In the genomic region with DNA sequence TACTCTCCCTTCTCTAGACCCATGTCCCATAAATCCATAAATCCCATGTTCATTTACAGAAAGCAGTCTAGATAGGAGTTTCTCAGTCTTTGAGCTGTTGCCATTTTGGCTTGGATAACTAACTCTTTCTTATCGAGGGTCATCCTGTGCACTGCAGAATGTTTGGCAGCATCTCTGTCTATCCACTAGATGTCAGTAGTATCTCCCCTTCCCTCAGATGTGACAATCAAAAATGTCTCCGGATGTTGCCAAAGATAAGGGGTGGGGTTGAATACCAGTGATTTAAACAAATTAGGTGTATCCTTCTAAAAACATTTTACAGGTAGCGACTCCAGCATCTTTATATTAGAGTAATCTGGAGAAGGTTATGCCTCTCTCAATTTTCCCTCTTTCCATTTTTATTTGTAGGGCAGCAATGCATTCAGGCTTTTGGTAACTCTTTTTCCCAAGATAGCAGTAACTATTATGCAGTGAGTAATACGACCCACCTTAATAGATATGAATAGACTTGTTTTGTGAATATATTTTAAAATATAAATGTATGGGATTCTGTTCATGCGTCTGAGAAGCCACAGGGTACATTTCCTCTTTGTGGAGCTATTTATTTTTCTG, we compare ENCODE assay signal across 8 cellular contexts.
DNase-seq lines count a peak whose midpoint lies in the region; ATAC-seq and TF ChIP-seq lines count a peak whose summit lies in the region.

No MANE protein-coding gene starts in this region.

- H3K27me3 ChIP-seq in BJ (ENCODE audit: control insufficient read depth, insufficient read depth, low read length), result no peaks in the 10 kb centered on the region

- H3K36me3 ChIP-seq in BJ (ENCODE audit: control insufficient read depth, insufficient read depth, low read length), result no peaks in the 10 kb centered on the region

- H3K4me3 ChIP-seq in BJ (ENCODE audit: low read depth, low read length), result no peak overlapping the region
- H3K4me3 ChIP-seq in cardiac fibroblast (replicated peaks in 1 of 2; ENCODE audit: low read depth in 2 of 2, low read length in 2 of 2), result no peak overlapping the region

- peak; percentile 90 for ATAC-seq in GM18909 (IDR thresholded peaks at IDR 0.05; ENCODE audit: poor library complexity, unreplicated experiment)
- ATAC-seq in HG03354 (IDR thresholded peaks at IDR 0.05; ENCODE audit: poor library complexity, severe bottlenecking, unreplicated experiment), result peak; percentile 89

- no peak overlapping the region for H3K4me3 Mint-ChIP-seq in neural crest cell
- H3K4me3 Mint-ChIP-seq in activated T-helper 1 cell treated with anti-CD3 and anti-CD28 coated beads, Interleukin-12 subunit alpha, Interleukin-12 subunit beta, Interleukin-2, Interleukin-4 antibody, amounts not matched to agents 30 ng/mL and 10 ng/mL and 1 ng/mL, durations not matched to agents 14 hours and 24 hours and 36 hours, result no peak overlapping the region

- no peaks in the 10 kb centered on the region for H3K4me1 Mint-ChIP-seq in neural crest cell
- H3K4me1 Mint-ChIP-seq in activated T-helper 1 cell treated with anti-CD3 and anti-CD28 coated beads, Interleukin-12 subunit alpha, Interleukin-12 subunit beta, Interleukin-2, Interleukin-4 antibody, amounts not matched to agents 30 ng/mL and 10 ng/mL and 1 ng/mL, durations not matched to agents 14 hours and 24 hours and 36 hours (ENCODE audit: low read depth), result no peaks in the 10 kb centered on the region

- intact Hi-C loops in activated T-helper 1 cell treated with anti-CD3 and anti-CD28 coated beads, Interleukin-12 subunit alpha, Interleukin-12 subunit beta, Interleukin-2, Interleukin-4 antibody, amounts not matched to agents 30 ng/mL and 10 ng/mL and 1 ng/mL, durations not matched to agents 14 hours and 24 hours and 36 hours (cut with micrococcal nuclease), result no loop called here

- POLR2A ChIA-PET in BJ (lab: Charles Lee), result no interaction called here

- H3K27me3 Mint-ChIP-seq in neural crest cell (ENCODE audit: low read depth), result no peaks in the 10 kb centered on the region
- peaks cover 5% of the 10 kb centered on the region for H3K27me3 Mint-ChIP-seq in activated T-helper 1 cell treated with anti-CD3 and anti-CD28 coated beads, Interleukin-12 subunit alpha, Interleukin-12 subunit beta, Interleukin-2, Interleukin-4 antibody, amounts not matched to agents 30 ng/mL and 10 ng/mL and 1 ng/mL, durations not matched to agents 14 hours and 24 hours and 36 hours (ENCODE audit: insufficient read depth)

- TF ChIP-seq CTCF in BJ (IDR thresholded peaks at IDR 0.05; ENCODE audit: insufficient read depth, low read depth, low read length) (peak; percentile 62), cardiac fibroblast (IDR thresholded peaks at IDR 0.05; ENCODE audit: low read depth, low read length) (peak; percentile 62), neural crest cell (conservative IDR thresholded peaks at IDR 0.05) (peak; percentile 67)

- no peak for DNase-seq in BJ (ENCODE audit: low read depth)
- DNase-seq in NCI-H526 (lab: John Stamatoyannopoulos, UW), result peak; percentile 25 to 51
- DNase-seq in cardiac fibroblast (ENCODE audit: low read depth in 2 of 2), result peak; percentile 2 to 37
- no peak for DNase-seq in neural crest cell (ENCODE audit: low read depth, low spot score)
- DNase-seq in CD1c-positive myeloid dendritic cell (ENCODE audit: extremely low spot score), result no peak
- DNase-seq in activated T-helper 1 cell treated with anti-CD3 and anti-CD28 coated beads, Interleukin-12 subunit alpha, Interleukin-12 subunit beta, Interleukin-2, Interleukin-4 antibody, amounts not matched to agents 30 ng/mL and 10 ng/mL and 1 ng/mL, durations not matched to agents 14 hours and 24 hours and 36 hours (ENCODE audit: low spot score), result no peak

- H3K27ac Mint-ChIP-seq in neural crest cell (ENCODE audit: unreplicated experiment), result no peak overlapping the region
- H3K27ac Mint-ChIP-seq in activated T-helper 1 cell treated with anti-CD3 and anti-CD28 coated beads, Interleukin-12 subunit alpha, Interleukin-12 subunit beta, Interleukin-2, Interleukin-4 antibody, amounts not matched to agents 30 ng/mL and 10 ng/mL and 1 ng/mL, durations not matched to agents 14 hours and 24 hours and 36 hours, result no peak overlapping the region

- peaks cover 6% of the 10 kb centered on the region for H3K9me3 Mint-ChIP-seq in neural crest cell
- H3K9me3 Mint-ChIP-seq in activated T-helper 1 cell treated with anti-CD3 and anti-CD28 coated beads, Interleukin-12 subunit alpha, Interleukin-12 subunit beta, Interleukin-2, Interleukin-4 antibody, amounts not matched to agents 30 ng/mL and 10 ng/mL and 1 ng/mL, durations not matched to agents 14 hours and 24 hours and 36 hours, result no peaks in the 10 kb centered on the region

- H3K36me3 Mint-ChIP-seq in neural crest cell (ENCODE audit: low read depth), result peaks cover 13% of the 10 kb centered on the region
- H3K36me3 Mint-ChIP-seq in activated T-helper 1 cell treated with anti-CD3 and anti-CD28 coated beads, Interleukin-12 subunit alpha, Interleukin-12 subunit beta, Interleukin-2, Interleukin-4 antibody, amounts not matched to agents 30 ng/mL and 10 ng/mL and 1 ng/mL, durations not matched to agents 14 hours and 24 hours and 36 hours (ENCODE audit: low read depth), result no peaks in the 10 kb centered on the region

- CTCF ChIA-PET in BJ (lab: Yijun Ruan, JAX), result interaction anchor here (0.7 to 3.4 kb wide), 7 partner anchors 9 to 175 kb away, joined by 3 to 12 read pairs (median 4); no protein-coding TSS in a partner anchor

Comparison
In these comparisons a context has a peak if more than half of its experiments do, and no peak if none do; other contexts are left out.
1. DNase-seq: peak in NCI-H526 (2 of 2) and cardiac fibroblast (2 of 2); none in BJ (single experiment), neural crest cell (single experiment), CD1c-positive myeloid dendritic cell (single experiment) and activated T-helper 1 cell treated with anti-CD3 and anti-CD28 coated beads, Interleukin-12 subunit alpha, Interleukin-12 subunit beta, Interleukin-2, Interleukin-4 antibody, amounts not matched to agents 30 ng/mL and 10 ng/mL and 1 ng/mL, durations not matched to agents 14 hours and 24 hours and 36 hours (single experiment).
2. Peak in every context shown above with its lines, with median percentiles within 50 percentile points of each other: CTCF ChIP-seq.